ENCODE assay signal across 8 cellular contexts in the genomic region with DNA sequence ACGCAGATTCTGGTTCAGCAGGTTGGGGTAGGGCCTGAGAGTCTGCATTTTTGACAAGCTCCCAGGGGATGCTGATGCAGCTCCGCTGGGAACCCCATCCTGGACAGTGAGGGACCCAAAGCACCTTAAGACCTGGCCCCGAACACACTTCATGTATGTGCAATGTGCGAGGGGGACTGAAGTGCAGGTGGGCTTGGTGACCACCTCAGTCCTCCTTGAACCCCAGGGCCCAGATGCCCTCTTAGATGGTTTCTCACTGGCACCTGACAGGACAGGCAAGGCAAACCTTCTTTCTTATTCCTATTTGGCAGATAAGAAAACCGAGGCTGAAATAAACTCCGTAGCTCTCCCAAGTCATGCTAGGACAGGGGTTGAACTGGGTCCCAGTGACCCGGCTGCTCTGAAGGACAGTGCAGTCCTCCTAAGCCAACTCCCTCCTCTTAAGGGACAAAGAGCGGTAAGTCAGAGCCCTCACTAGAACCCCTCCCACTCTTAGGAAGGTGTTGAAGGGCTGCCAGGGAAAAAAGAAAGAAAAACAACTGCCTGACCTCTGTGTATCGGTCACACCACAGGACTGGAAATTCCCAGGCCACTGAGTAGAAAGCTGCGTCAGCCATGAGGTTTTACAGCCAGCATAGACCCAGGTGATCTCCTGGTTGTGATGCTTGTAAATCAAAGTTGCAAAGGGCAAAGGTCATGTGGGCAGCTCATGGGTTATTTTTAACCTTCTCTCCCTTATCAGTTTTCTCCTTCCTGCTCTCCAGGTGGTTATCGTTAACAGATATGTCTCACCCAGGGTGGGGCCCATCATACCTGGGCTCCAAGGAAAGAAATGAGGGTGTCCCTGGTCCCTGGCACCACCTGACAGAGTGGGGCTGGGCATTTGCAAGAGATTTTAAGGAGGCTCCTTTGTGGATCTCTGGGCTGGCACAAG.
DNase-seq lines count a peak whose midpoint lies in the region; ATAC-seq and TF ChIP-seq lines count a peak whose summit lies in the region.

No MANE protein-coding gene starts in this region.

- peaks cover 2% of the 10 kb centered on the region for H3K9me3 Mint-ChIP-seq in Calu3 (ENCODE audit: low read depth, unreplicated experiment)

- CTCF ChIA-PET in Calu3 (lab: Charles Lee) = interaction anchor here (0.6 to 2.1 kb wide), 8 partner anchors 12 to 103 kb away, joined by 3 to 7 read pairs (median 3); no protein-coding TSS in a partner anchor
- CTCF ChIA-PET in HEK293T (lab: Yijun Ruan, JAX) = no interaction called here

- in situ Hi-C loops in astrocyte of the cerebellum (cut with HindIII; ENCODE audit: low sequenced_read_pairs) = no loop called here

- peak overlapping the region; percentile 39 for H3K4me3 Mint-ChIP-seq in Calu3 (ENCODE audit: low read depth, unreplicated experiment)

- intact Hi-C loops in Calu3 (cut with micrococcal nuclease; ENCODE audit: unreplicated experiment) = loop anchor here (5.0 kb wide), 2 partner anchors 38 to 83 kb away; no protein-coding TSS in a partner anchor

- POLR2A ChIA-PET in HEK293T (lab: Yijun Ruan, JAX) = no interaction called here

- DNase-seq in Calu3 (peak; percentile 75), astrocyte of the cerebellum (ENCODE audit: low read depth) (peak; percentile 96), lung microvascular endothelial cell (ENCODE audit: low read depth in 2 of 2) (peak; percentile 97 to 99), NCI-H446 (lab: John Stamatoyannopoulos, UW) (no peak), OCI-M2 (lab: John Stamatoyannopoulos, UW; ENCODE audit: unreplicated experiment) (no peak), HEK293T (ENCODE audit: extremely low spot score) (no peak)

- peaks cover 57% of the 10 kb centered on the region for H3K4me1 Mint-ChIP-seq in Calu3 (ENCODE audit: low read depth, unreplicated experiment)

- no peak overlapping the region for H3K4me3 ChIP-seq in astrocyte of the cerebellum (ENCODE audit: low read depth, low read length)

- TSS peak; percentile 72 for BruUV-seq in Calu3 (replicated peaks; lab: Mats Ljungman, UMichigan)

- H3K36me3 Mint-ChIP-seq in Calu3 (ENCODE audit: insufficient read depth, unreplicated experiment) = peaks cover 44% of the 10 kb centered on the region

- ATAC-seq in GM19455 (IDR thresholded peaks at IDR 0.05; ENCODE audit: unreplicated experiment) (peak; percentile 74), HG03469 (IDR thresholded peaks at IDR 0.05; ENCODE audit: unreplicated experiment) (peak; percentile 85)

- H3K27me3 Mint-ChIP-seq in Calu3 (ENCODE audit: unreplicated experiment) = no peaks in the 10 kb centered on the region

- H3K27ac Mint-ChIP-seq in Calu3 (ENCODE audit: unreplicated experiment) = peak overlapping the region; percentile 98

- TF ChIP-seq CTCF in Calu3 (IDR thresholded peaks at IDR 0.05; ENCODE audit: unreplicated experiment) (no peak), astrocyte of the cerebellum (IDR thresholded peaks at IDR 0.05; ENCODE audit: low read depth, low read length, missing control alignments) (no peak)

TF ChIP-seq in HEK293T, 16 proteins besides CTCF, POLR2A, EP300 and RAD21:
- TF ChIP-seq ARNT (IDR thresholded peaks at IDR 0.05) (no peak), NFRKB (IDR thresholded peaks at IDR 0.05) (no peak), ELF4 (IDR thresholded peaks at IDR 0.05) (no peak), HDGF (IDR thresholded peaks at IDR 0.05; ENCODE audit: borderline replicate concordance) (no peak), BHLHE40 (IDR thresholded peaks at IDR 0.05; ENCODE audit: borderline replicate concordance) (no peak), ZNF384 (IDR thresholded peaks at IDR 0.05) (no peak), FOXK2 (IDR thresholded peaks at IDR 0.05) (no peak), FOXM1 (IDR thresholded peaks at IDR 0.05; ENCODE audit: borderline replicate concordance) (no peak), FOXA1 (IDR thresholded peaks at IDR 0.05) (no peak), TARDBP (IDR thresholded peaks at IDR 0.05) (no peak), LEF1 (IDR thresholded peaks at IDR 0.05; ENCODE audit: borderline replicate concordance) (no peak), L3MBTL2 (conservative IDR thresholded peaks at IDR 0.05) (no peak), CTBP1 (IDR thresholded peaks at IDR 0.05; ENCODE audit: borderline replicate concordance) (no peak), SP1 (IDR thresholded peaks at IDR 0.05) (no peak)
- TF ChIP-seq, protein P1, sequence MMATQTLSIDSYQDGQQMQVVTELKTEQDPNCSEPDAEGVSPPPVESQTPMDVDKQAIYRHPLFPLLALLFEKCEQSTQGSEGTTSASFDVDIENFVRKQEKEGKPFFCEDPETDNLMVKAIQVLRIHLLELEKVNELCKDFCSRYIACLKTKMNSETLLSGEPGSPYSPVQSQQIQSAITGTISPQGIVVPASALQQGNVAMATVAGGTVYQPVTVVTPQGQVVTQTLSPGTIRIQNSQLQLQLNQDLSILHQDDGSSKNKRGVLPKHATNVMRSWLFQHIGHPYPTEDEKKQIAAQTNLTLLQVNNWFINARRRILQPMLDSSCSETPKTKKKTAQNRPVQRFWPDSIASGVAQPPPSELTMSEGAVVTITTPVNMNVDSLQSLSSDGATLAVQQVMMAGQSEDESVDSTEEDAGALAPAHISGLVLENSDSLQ (IDR thresholded peaks at IDR 0.05) = no peak

Comparison
In these comparisons a context has a peak if more than half of its experiments do, and no peak if none do; other contexts are left out.
1. DNase-seq: peak in Calu3 (single experiment), astrocyte of the cerebellum (single experiment) and lung microvascular endothelial cell (2 of 2); none in NCI-H446 (0 of 2), OCI-M2 (single experiment) and HEK293T (single experiment).